Comparison of ENCODE assay signal across 8 cellular contexts in the genomic region with DNA sequence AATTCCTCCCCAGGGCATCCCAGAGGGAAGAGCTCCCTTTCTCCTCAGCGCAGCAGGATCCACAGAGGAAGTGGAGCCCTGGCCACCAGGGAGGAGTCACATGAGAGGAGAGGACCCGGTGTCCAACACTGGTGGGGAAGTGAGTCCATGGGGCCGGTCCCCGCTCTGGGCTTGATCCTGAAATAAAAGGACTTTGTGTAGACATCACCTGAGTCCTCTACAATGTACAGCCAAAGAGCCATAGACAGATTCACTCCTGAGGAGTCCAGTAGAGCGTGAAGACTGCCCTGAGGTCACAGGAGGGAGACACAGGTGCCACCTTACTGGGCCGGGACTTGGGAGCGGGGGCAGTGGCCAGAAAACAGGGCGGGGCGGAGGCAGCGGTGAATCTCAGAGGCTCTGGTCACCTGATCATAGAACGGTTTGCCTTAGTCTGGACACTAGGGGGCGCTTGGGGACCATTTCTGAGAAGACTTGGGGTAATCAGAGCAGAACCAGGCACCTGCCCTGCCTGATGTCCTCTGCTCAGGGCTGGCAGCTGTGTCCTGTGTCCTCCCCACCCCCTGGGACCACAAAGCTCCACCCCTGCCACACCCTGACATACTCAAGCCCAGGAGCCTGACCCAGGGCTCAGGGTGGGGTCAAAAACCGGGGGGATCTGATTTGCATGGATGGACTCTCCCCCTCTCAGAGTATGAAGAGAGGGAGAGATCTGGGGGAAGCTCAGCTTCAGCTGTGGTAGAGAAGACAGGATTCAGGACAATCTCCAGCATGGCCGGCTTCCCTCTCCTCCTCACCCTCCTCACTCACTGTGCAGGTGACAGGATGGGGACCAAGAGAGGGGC.
DNase-seq lines count a peak whose midpoint lies in the region; ATAC-seq lines count a peak whose summit lies in the region.

No MANE protein-coding gene starts in this region.

- peak; percentile 80 for ATAC-seq in GM19035 (IDR thresholded peaks at IDR 0.05; ENCODE audit: unreplicated experiment)

- peak; percentile 57 to 71 for DNase-seq in AML-193 (lab: John Stamatoyannopoulos, UW)
- DNase-seq in HT-29 (ENCODE audit: low spot score): peak; percentile 79
- peak; percentile 79 for DNase-seq in NCI-H82 treated with DMSO at 0.1 percent for 48 hours (lab: John Stamatoyannopoulos, UW; ENCODE audit: unreplicated experiment)
- peak; percentile 19 to 54 for DNase-seq in activated CD8-positive, alpha-beta memory T cell treated with anti-CD3 and anti-CD28 coated beads for 1 hour (ENCODE audit: extremely low read depth in 1 of 2, low read depth in 1 of 2)
- peak; percentile 28 for DNase-seq in epidermal melanocyte (ENCODE audit: insufficient read length, low spot score)
- peak; percentile 94 for DNase-seq in myocyte (ENCODE audit: low read depth)
- peak; percentile 45 to 77 for DNase-seq in stimulated activated CD8-positive, alpha-beta memory T cell treated with anti-CD3 and anti-CD28 coated beads, Interleukin-7, amount 100 ng/mL, for 48 hours (ENCODE audit: extremely low read depth in 1 of 2, low read depth in 1 of 2)

Comparison
In these comparisons a context has a peak if more than half of its experiments do, and no peak if none do; other contexts are left out.
1. Peak in every context shown above with its lines: DNase-seq and ATAC-seq.
2. DNase-seq: peak in every context shown above with its lines; median percentile 94 in myocyte; 79 in HT-29; 79 in NCI-H82 treated with DMSO at 0.1 percent for 48 hours; 64 in AML-193; 61 in stimulated activated CD8-positive, alpha-beta memory T cell treated with anti-CD3 and anti-CD28 coated beads, Interleukin-7, amount 100 ng/mL, for 48 hours; 36 in activated CD8-positive, alpha-beta memory T cell treated with anti-CD3 and anti-CD28 coated beads for 1 hour; 28 in epidermal melanocyte.